In genomic region chr12:49811961-49812401, GRCh38 we compare ENCODE assay signal across 1 cellular context.
TF ChIP-seq lines count a peak whose summit lies in the region.

No MANE protein-coding gene starts in this region.

TF ChIP-seq in GM12878, 131 proteins besides CTCF, POLR2A, EP300 and RAD21 (continues in another document):
- TF ChIP-seq SMAD1 (IDR thresholded peaks at IDR 0.05; ENCODE audit: low read depth, partially characterized antibody) (no peak), TARDBP (IDR thresholded peaks at IDR 0.05; ENCODE audit: borderline replicate concordance) (no peak), PKNOX1 (IDR thresholded peaks at IDR 0.05) (no peak), POU2F2 (IDR thresholded peaks at IDR 0.05; ENCODE audit: borderline replicate concordance, low read depth, low read length) (no peak), E4F1 (IDR thresholded peaks at IDR 0.05; ENCODE audit: borderline replicate concordance, partially characterized antibody) (no peak), BACH1 (IDR thresholded peaks at IDR 0.05; ENCODE audit: borderline replicate concordance) (no peak), STAT3 (IDR thresholded peaks at IDR 0.05; ENCODE audit: low read depth, low read length) (no peak), ZBTB4 (CRISPR knock-in tag; IDR thresholded peaks at IDR 0.05) (no peak), NFIC (IDR thresholded peaks at IDR 0.05; ENCODE audit: low read depth, low read length) (0 out of 2 replicates have a peak, but pooled peaks have one; percentile 38), ZNF217 (IDR thresholded peaks at IDR 0.05) (no peak), WRNIP1 (IDR thresholded peaks at IDR 0.05; ENCODE audit: borderline replicate concordance, low read depth, low read length) (no peak), TBL1XR1 (IDR thresholded peaks at IDR 0.05; ENCODE audit: low read depth, low read length) (no peak), RUNX3 (IDR thresholded peaks at IDR 0.05; ENCODE audit: low read length) (peak; percentile 84), TCF3 (IDR thresholded peaks at IDR 0.05; ENCODE audit: borderline replicate concordance, insufficient read depth, low read depth, low read length) (no peak), YY1 (IDR thresholded peaks at IDR 0.05; ENCODE audit: low read depth, low read length) (no peak), IKZF2 (IDR thresholded peaks at IDR 0.05) (peak in 1 of 2 experiments; percentile 40; a peak in 1 of 4 replicates), HDAC6 (IDR thresholded peaks at IDR 0.05; ENCODE audit: unreplicated experiment) (no peak), FOXM1 (IDR thresholded peaks at IDR 0.05; ENCODE audit: low read depth, low read length) (no peak), NR2C1 (IDR thresholded peaks at IDR 0.05) (no peak), RFX5 (IDR thresholded peaks at IDR 0.05; ENCODE audit: low read depth, low read length) (no peak), CHD4 (IDR thresholded peaks at IDR 0.05) (no peak), SIN3A (IDR thresholded peaks at IDR 0.05; ENCODE audit: low read depth, low read length) (no peak), HCFC1 (IDR thresholded peaks at IDR 0.05; ENCODE audit: low read length) (no peak), SPI1 (IDR thresholded peaks at IDR 0.05; ENCODE audit: borderline replicate concordance, insufficient read depth, low read depth, low read length) (peak; percentile 70), ZNF384 (IDR thresholded peaks at IDR 0.05; ENCODE audit: borderline replicate concordance, low read depth, low read length) (peak; percentile 57; the same call in 1 of the 2 replicates), SKIL (IDR thresholded peaks at IDR 0.05; ENCODE audit: low read depth, poor library complexity, severe bottlenecking) (peak; percentile 89), CHD2 (IDR thresholded peaks at IDR 0.05; ENCODE audit: borderline replicate concordance, low read depth, low read length) (no peak), ASH2L (IDR thresholded peaks at IDR 0.05; ENCODE audit: borderline replicate concordance, low read depth) (no peak), BCLAF1 (IDR thresholded peaks at IDR 0.05) (no peak), IRF3 (IDR thresholded peaks at IDR 0.05) (no peak), E2F8 (IDR thresholded peaks at IDR 0.05; ENCODE audit: low read depth, partially characterized antibody) (no peak), DPF2 (IDR thresholded peaks at IDR 0.05) (no peak), KAT2A (conservative IDR thresholded peaks at IDR 0.05; ENCODE audit: control insufficient read depth, low read depth, low read length) (no peak), ZNF207 (IDR thresholded peaks at IDR 0.05; ENCODE audit: borderline replicate concordance) (no peak), NBN (IDR thresholded peaks at IDR 0.05) (peak; percentile 48; the same call in 1 of the 2 replicates), SUZ12 (IDR thresholded peaks at IDR 0.05; ENCODE audit: unreplicated experiment) (no peak), CHD1 (IDR thresholded peaks at IDR 0.05; ENCODE audit: low read depth, low read length) (no peak), SUPT20H (IDR thresholded peaks at IDR 0.05; ENCODE audit: borderline replicate concordance, control insufficient read depth, low read depth, low read length) (no peak), USF1 (IDR thresholded peaks at IDR 0.05; ENCODE audit: borderline replicate concordance, extremely low read length, insufficient read depth, low read depth, low read length) (no peak), JUNB (IDR thresholded peaks at IDR 0.05) (no peak), ESRRA (IDR thresholded peaks at IDR 0.05; ENCODE audit: low read length) (no peak), E2F4 (IDR thresholded peaks at IDR 0.05; ENCODE audit: low read depth, low read length) (no peak), ETV6 (conservative IDR thresholded peaks at IDR 0.05 in 1 of 2, IDR thresholded peaks at IDR 0.05 in 1 of 2; ENCODE audit: borderline replicate concordance in 1 of 2, low read depth in 1 of 2) (no peak), TCF7 (IDR thresholded peaks at IDR 0.05; ENCODE audit: borderline replicate concordance) (no peak), ZZZ3 (IDR thresholded peaks at IDR 0.05; ENCODE audit: control insufficient read depth, insufficient read length, low read depth) (no peak), IRF5 (IDR thresholded peaks at IDR 0.05; ENCODE audit: borderline replicate concordance) (no peak)
